Comparison of ENCODE assay signal across 14 cellular contexts in genomic region chr2:150538582-150539236, GRCh38. TPM values are rescaled to one million over a fixed set of nuclear protein-coding genes. Genes with fewer than 3 reads are reported as not detected.
DNase-seq lines count a peak whose midpoint lies in the region; ATAC-seq and TF ChIP-seq lines count a peak whose summit lies in the region.
"Had no signal": no experiment of that assay in that cellular context is flagged by ENCODE, and none has a peak within 500 bp of the region (broad histone marks: within the 10 kb centered on the region; RNA-seq: fewer than 3 reads in every experiment).

No MANE protein-coding gene starts in this region.

- DNase-seq in EL (peak; percentile 76), RPMI7951 (ENCODE audit: low read depth) (peak; percentile 74), fibroblast of mammary gland (ENCODE audit: low read depth) (peak; percentile 74), osteocyte (ENCODE audit: extremely low spot score, unreplicated experiment) (no peak), NCI-H187 (lab: John Stamatoyannopoulos, UW) (no peak)
- DNase-seq in activated effector memory CD4-positive, alpha-beta T cell treated with Interleukin-2 at 50 U/mL for 16 hours, result no peak
- DNase-seq: activated naive CD8-positive, alpha-beta T cell treated with anti-CD3 and anti-CD28 coated beads for 36 hours; activated T-cell treated with anti-CD3 and anti-CD28 coated beads, Interleukin-2, amount 50 U/mL, for 72 hours; immature natural killer cell; mammary epithelial cell had no signal

- H3K27ac Mint-ChIP-seq in osteocyte (ENCODE audit: unreplicated experiment), result peak overlapping the region; percentile 90
- H3K27ac Mint-ChIP-seq: activated naive CD8-positive, alpha-beta T cell treated with anti-CD3 and anti-CD28 coated beads for 36 hours; activated T-cell treated with anti-CD3 and anti-CD28 coated beads, Interleukin-2, amount 50 U/mL, for 72 hours; B cell; immature natural killer cell; natural killer cell treated with Interleukin-12 subunit alpha and Interleukin-12 subunit beta and Interleukin-15 and Interleukin-18, amount 100 ng/mL, for 72 hours had no signal

- no peak overlapping the region for H3K4me3 ChIP-seq in fibroblast of mammary gland (ENCODE audit: control insufficient read depth, low read depth, low read length)

- H3K27me3 Mint-ChIP-seq in osteocyte (ENCODE audit: unreplicated experiment), result no peaks in the 10 kb centered on the region
- H3K27me3 Mint-ChIP-seq: activated naive CD8-positive, alpha-beta T cell treated with anti-CD3 and anti-CD28 coated beads for 36 hours; B cell; natural killer cell treated with Interleukin-12 subunit alpha and Interleukin-12 subunit beta and Interleukin-15 and Interleukin-18, amount 100 ng/mL, for 72 hours had no signal

- ATAC-seq in GM19324 (IDR thresholded peaks at IDR 0.05; ENCODE audit: low FRiP score, unreplicated experiment) (no peak), HG03095 (IDR thresholded peaks at IDR 0.05; ENCODE audit: unreplicated experiment) (no peak)
- ATAC-seq: activated T-cell treated with anti-CD3 and anti-CD28 coated beads, Interleukin-2, amount 50 U/mL, for 72 hours; natural killer cell treated with Interleukin-12 subunit alpha and Interleukin-12 subunit beta and Interleukin-15 and Interleukin-18, amount 100 ng/mL, for 72 hours had no signal

- TF ChIP-seq CTCF in fibroblast of mammary gland (conservative IDR thresholded peaks at IDR 0.05; ENCODE audit: control insufficient read depth, insufficient read depth, low read depth, low read length), result no peak
- TF ChIP-seq CTCF in osteocyte (IDR thresholded peaks at IDR 0.05), result no peak

- H3K4me1 Mint-ChIP-seq in osteocyte (ENCODE audit: unreplicated experiment), result peaks cover 39% of the 10 kb centered on the region
- H3K4me1 Mint-ChIP-seq: activated naive CD8-positive, alpha-beta T cell treated with anti-CD3 and anti-CD28 coated beads for 36 hours; B cell; immature natural killer cell had no signal

- peak overlapping the region; percentile 53 for H3K4me3 Mint-ChIP-seq in osteocyte (ENCODE audit: unreplicated experiment)
- H3K4me3 Mint-ChIP-seq: activated naive CD8-positive, alpha-beta T cell treated with anti-CD3 and anti-CD28 coated beads for 36 hours; activated T-cell treated with anti-CD3 and anti-CD28 coated beads, Interleukin-2, amount 50 U/mL, for 72 hours; B cell; immature natural killer cell; natural killer cell treated with Interleukin-12 subunit alpha and Interleukin-12 subunit beta and Interleukin-15 and Interleukin-18, amount 100 ng/mL, for 72 hours had no signal

- no peaks in the 10 kb centered on the region for H3K36me3 Mint-ChIP-seq in osteocyte (ENCODE audit: unreplicated experiment)
- H3K36me3 Mint-ChIP-seq: activated naive CD8-positive, alpha-beta T cell treated with anti-CD3 and anti-CD28 coated beads for 36 hours; immature natural killer cell; natural killer cell treated with Interleukin-12 subunit alpha and Interleukin-12 subunit beta and Interleukin-15 and Interleukin-18, amount 100 ng/mL, for 72 hours had no signal

- no peaks in the 10 kb centered on the region for H3K9me3 Mint-ChIP-seq in osteocyte (ENCODE audit: unreplicated experiment)

RNA-seq across cellular contexts. Expression of gene RND3, which starts 51.2 kb away (rescaled TPM):
- total RNA-seq in RPMI7951 (2014; rRNA removed; shearing (Covaris generic)), result 41.7 and 47.2 TPM in 2 replicates
- 146 and 160 TPM in 2 replicates for total RNA-seq in osteocyte
- total RNA-seq: activated naive CD8-positive, alpha-beta T cell treated with anti-CD3 and anti-CD28 coated beads for 36 hours; activated T-cell treated with anti-CD3 and anti-CD28 coated beads, Interleukin-2, amount 50 U/mL, for 72 hours; B cell; natural killer cell treated with Interleukin-12 subunit alpha and Interleukin-12 subunit beta and Interleukin-15 and Interleukin-18, amount 100 ng/mL, for 72 hours had no signal

Comparison
In these comparisons a context has a peak if more than half of its experiments do, and no peak if none do; other contexts are left out.
1. DNase-seq: peak in EL (single experiment), RPMI7951 (single experiment) and fibroblast of mammary gland (single experiment); none in osteocyte (single experiment), NCI-H187 (0 of 2) and activated effector memory CD4-positive, alpha-beta T cell treated with Interleukin-2 at 50 U/mL for 16 hours (single experiment).